ENCODE assay signal across 26 cellular contexts in genomic region chr7:147411011-147411614, GRCh38.
"Had no signal": no experiment of that assay in that cellular context is flagged by ENCODE, and none has a peak within 500 bp of the region (broad histone marks: within the 10 kb centered on the region; RNA-seq: fewer than 3 reads in every experiment).

No MANE protein-coding gene starts in this region.

- ATAC-seq: activated T-helper 17 cell treated with anti-CD3 and anti-CD28 coated beads, Interleukin-2, amount 50 U/mL, for 72 hours; effector memory CD8-positive, alpha-beta T cell; esophagus mucosa; left colon; mucosa of descending colon; naive thymus-derived CD4-positive, alpha-beta T cell; stimulated activated effector memory CD8-positive, alpha-beta T cell treated with anti-CD3 and anti-CD28 coated beads, Interleukin-12 subunit alpha, Interleukin-12 subunit beta, amount 100 ng/mL, for 72 hours had no signal

- H3K36me3 ChIP-seq: colonic mucosa, heart right ventricle, stomach, suprapubic skin, tibial nerve had no signal

- H3K27me3 Mint-ChIP-seq: activated naive CD8-positive, alpha-beta T cell; activated T-cell treated with anti-CD3 and anti-CD28 coated beads, Interleukin-2, amount 50 U/mL, for 24 hours; activated T-helper 17 cell treated with anti-CD3 and anti-CD28 coated beads, Interleukin-2, amount 50 U/mL, for 72 hours; effector memory CD8-positive, alpha-beta T cell; naive thymus-derived CD4-positive, alpha-beta T cell had no signal

- H3K4me1 Mint-ChIP-seq: activated T-helper 17 cell treated with anti-CD3 and anti-CD28 coated beads, Interleukin-2, amount 50 U/mL, for 72 hours; neural crest cell; stimulated activated effector memory CD8-positive, alpha-beta T cell treated with anti-CD3 and anti-CD28 coated beads, Interleukin-12 subunit alpha, Interleukin-12 subunit beta, amount 100 ng/mL, for 72 hours had no signal

- H3K27ac ChIP-seq: colonic mucosa, dorsolateral prefrontal cortex, heart right ventricle, stomach, suprapubic skin had no signal

- H3K27ac Mint-ChIP-seq: activated naive CD8-positive, alpha-beta T cell; activated T-cell treated with anti-CD3 and anti-CD28 coated beads, Interleukin-2, amount 50 U/mL, for 24 hours; activated T-helper 17 cell treated with anti-CD3 and anti-CD28 coated beads, Interleukin-2, amount 50 U/mL, for 72 hours; effector memory CD8-positive, alpha-beta T cell; naive thymus-derived CD4-positive, alpha-beta T cell; progenitor cell of endocrine pancreas; stimulated activated effector memory CD8-positive, alpha-beta T cell treated with anti-CD3 and anti-CD28 coated beads, Interleukin-12 subunit alpha, Interleukin-12 subunit beta, amount 100 ng/mL, for 72 hours had no signal

- H3K9me3 ChIP-seq: colonic mucosa, stomach, suprapubic skin, tibial nerve had no signal

- H3K4me3 ChIP-seq: colonic mucosa, dorsolateral prefrontal cortex, heart right ventricle, mucosa of descending colon, stomach, suprapubic skin, tibial nerve had no signal

- H3K27me3 ChIP-seq: colonic mucosa, dorsolateral prefrontal cortex, heart right ventricle, stomach, suprapubic skin, tibial nerve had no signal

- DNase-seq: activated CD4-positive, alpha-beta T cell treated with anti-CD3 and anti-CD28 coated beads for 1 hour; activated CD4-positive, alpha-beta T cell treated with anti-CD3 and anti-CD28 coated beads, Interleukin-2, amount 50 U/mL, for 1 hour; activated CD8-positive, alpha-beta memory T cell treated with anti-CD3 and anti-CD28 coated beads, Interleukin-2, amount 50 U/mL, for 4 hours; activated T-cell treated with anti-CD3 and anti-CD28 coated beads, Interleukin-2, amount 50 U/mL, for 24 hours; central memory CD4-positive, alpha-beta T cell; colonic mucosa; dorsolateral prefrontal cortex; effector memory CD8-positive, alpha-beta T cell; foreskin fibroblast; heart right ventricle; left colon; mesendoderm; mucosa of descending colon; naive thymus-derived CD4-positive, alpha-beta T cell; retina; stimulated activated CD4-positive, alpha-beta T cell treated with anti-CD3 and anti-CD28 coated beads, Interleukin-2, amount 100 ng/mL, for 24 hours; stomach; T-helper 9 cell had no signal

- H3K36me3 Mint-ChIP-seq: activated naive CD8-positive, alpha-beta T cell; naive thymus-derived CD4-positive, alpha-beta T cell; stimulated activated effector memory CD8-positive, alpha-beta T cell treated with anti-CD3 and anti-CD28 coated beads, Interleukin-12 subunit alpha, Interleukin-12 subunit beta, amount 100 ng/mL, for 72 hours had no signal

- H3K4me3 Mint-ChIP-seq: activated naive CD8-positive, alpha-beta T cell; activated T-cell treated with anti-CD3 and anti-CD28 coated beads, Interleukin-2, amount 50 U/mL, for 24 hours; activated T-helper 17 cell treated with anti-CD3 and anti-CD28 coated beads, Interleukin-2, amount 50 U/mL, for 72 hours; effector memory CD8-positive, alpha-beta T cell; naive thymus-derived CD4-positive, alpha-beta T cell; neural crest cell; stimulated activated effector memory CD8-positive, alpha-beta T cell treated with anti-CD3 and anti-CD28 coated beads, Interleukin-12 subunit alpha, Interleukin-12 subunit beta, amount 100 ng/mL, for 72 hours had no signal

- H3K4me1 ChIP-seq: colonic mucosa, heart right ventricle had no signal
